Comparison of ENCODE assay signal across 32 cellular contexts in genomic region chr1:165902565-165902964, GRCh38.
"Had no signal": no experiment of that assay in that cellular context is flagged by ENCODE, and none has a peak within 500 bp of the region (broad histone marks: within the 10 kb centered on the region; RNA-seq: fewer than 3 reads in every experiment).

No MANE protein-coding gene starts in this region.

- DNase-seq: activated CD4-positive, alpha-beta T cell treated with anti-CD3 and anti-CD28 coated beads, Interleukin-2, amount 10 ng/mL, durations not matched to agents 24 days and 14 days; activated CD4-positive, alpha-beta T cell treated with anti-CD3 and anti-CD28 coated beads, Interleukin-2, amount 50 U/mL, for 4 hours; activated CD8-positive, alpha-beta T cell treated with anti-CD3 and anti-CD28 coated beads for 36 hours; activated effector memory CD4-positive, alpha-beta T cell treated with anti-CD3 and anti-CD28 coated beads, Interleukin-2, amount 50 U/mL, for 16 hours; activated naive CD4-positive, alpha-beta T cell treated with Interleukin-2 at 50 U/mL for 16 hours; activated naive CD8-positive, alpha-beta T cell treated with anti-CD3 and anti-CD28 coated beads, Interleukin-2, amount 10 ng/mL, durations not matched to agents 7 days and 5 days; activated T-cell treated with anti-CD3 and anti-CD28 coated beads, Interleukin-2, amount 50 U/mL, for 1 hour; activated T-cell treated with anti-CD3 and anti-CD28 coated beads, Interleukin-2, amount 50 U/mL, for 72 hours; amygdala; Karpas-422; KBM-7; NCI-H1105; NCI-H1417 treated with DMSO at 0.1 percent for 48 hours; NCI-H1694; NCI-H1930; NCI-H2081 treated with DMSO at 0.1 percent for 48 hours; NCI-H226; NCI-H446 treated with DMSO at 0.1 percent for 48 hours; NCI-H524; NCI-H69; NCI-H82; NK-92 treated with Interleukin-12 subunit alpha and Interleukin-12 subunit beta, amount 100 ng/mL, for 24 hours; PC-9; SHP77 treated with DMSO at 0.1 percent for 48 hours; SK-N-SH had no signal

- H3K4me3 ChIP-seq: ascending aorta, PC-9, SJSA1 had no signal

- H3K9me3 Mint-ChIP-seq: activated CD4-positive, alpha-beta T cell treated with anti-CD3 and anti-CD28 coated beads, Interleukin-2, amount 10 ng/mL, durations not matched to agents 24 days and 14 days; activated CD8-positive, alpha-beta T cell treated with anti-CD3 and anti-CD28 coated beads for 36 hours; activated naive CD4-positive, alpha-beta T cell treated with anti-CD3 and anti-CD28 coated beads, Interleukin-2, amount 50 U/mL, for 24 hours; activated naive CD8-positive, alpha-beta T cell treated with anti-CD3 and anti-CD28 coated beads, Interleukin-2, amount 10 ng/mL, durations not matched to agents 7 days and 5 days; activated T-cell treated with anti-CD3 and anti-CD28 coated beads, Interleukin-2, amount 50 U/mL, for 72 hours; activated T-helper 17 cell treated with anti-CD3 and anti-CD28 coated beads, Interleukin-2, amount 50 U/mL, for 72 hours; IgD-negative memory B cell; T-helper 1 cell treated with Interleukin-12 subunit alpha and Interleukin-12 subunit beta and Interleukin-4 antibody, amounts not matched to agents 30 μg/mL and 1 μg/mL, for 36 hours; T-helper 2 cell treated with Interferon-gamma antibody and Interleukin-4, amounts not matched to agents 5 μg/mL and 100 μg/mL, for 36 hours had no signal

- H3K4me3 Mint-ChIP-seq: activated CD4-positive, alpha-beta T cell treated with anti-CD3 and anti-CD28 coated beads, Interleukin-2, amount 10 ng/mL, durations not matched to agents 24 days and 14 days; activated CD8-positive, alpha-beta T cell treated with anti-CD3 and anti-CD28 coated beads for 36 hours; activated naive CD4-positive, alpha-beta T cell treated with anti-CD3 and anti-CD28 coated beads, Interleukin-2, amount 50 U/mL, for 24 hours; activated naive CD8-positive, alpha-beta T cell treated with anti-CD3 and anti-CD28 coated beads, Interleukin-2, amount 10 ng/mL, durations not matched to agents 7 days and 5 days; activated T-cell treated with anti-CD3 and anti-CD28 coated beads, Interleukin-2, amount 50 U/mL, for 72 hours; activated T-helper 17 cell treated with anti-CD3 and anti-CD28 coated beads, Interleukin-2, amount 50 U/mL, for 72 hours; IgD-negative memory B cell; T-helper 1 cell treated with Interleukin-12 subunit alpha and Interleukin-12 subunit beta and Interleukin-4 antibody, amounts not matched to agents 30 μg/mL and 1 μg/mL, for 36 hours; T-helper 2 cell treated with Interferon-gamma antibody and Interleukin-4, amounts not matched to agents 5 μg/mL and 100 μg/mL, for 36 hours had no signal

- H2AFZ ChIP-seq: PC-9 had no signal

- ATAC-seq: activated CD8-positive, alpha-beta T cell treated with anti-CD3 and anti-CD28 coated beads for 36 hours; activated T-cell treated with anti-CD3 and anti-CD28 coated beads, Interleukin-2, amount 50 U/mL, for 72 hours; activated T-helper 17 cell treated with anti-CD3 and anti-CD28 coated beads, Interleukin-2, amount 50 U/mL, for 72 hours had no signal

- H3K4me1 Mint-ChIP-seq: activated naive CD4-positive, alpha-beta T cell treated with anti-CD3 and anti-CD28 coated beads, Interleukin-2, amount 50 U/mL, for 24 hours; activated T-helper 17 cell treated with anti-CD3 and anti-CD28 coated beads, Interleukin-2, amount 50 U/mL, for 72 hours had no signal

- H3K9me3 ChIP-seq: ascending aorta, SJSA1, SK-N-SH had no signal

- H3K27ac ChIP-seq: ascending aorta, PC-9, SJSA1 had no signal

- H3K4me2 ChIP-seq: PC-9, SK-N-SH had no signal

- H3K27ac Mint-ChIP-seq: activated CD4-positive, alpha-beta T cell treated with anti-CD3 and anti-CD28 coated beads, Interleukin-2, amount 10 ng/mL, durations not matched to agents 24 days and 14 days; activated CD8-positive, alpha-beta T cell treated with anti-CD3 and anti-CD28 coated beads for 36 hours; activated naive CD4-positive, alpha-beta T cell treated with anti-CD3 and anti-CD28 coated beads, Interleukin-2, amount 50 U/mL, for 24 hours; activated naive CD8-positive, alpha-beta T cell treated with anti-CD3 and anti-CD28 coated beads, Interleukin-2, amount 10 ng/mL, durations not matched to agents 7 days and 5 days; activated T-cell treated with anti-CD3 and anti-CD28 coated beads, Interleukin-2, amount 50 U/mL, for 72 hours; activated T-helper 17 cell treated with anti-CD3 and anti-CD28 coated beads, Interleukin-2, amount 50 U/mL, for 72 hours; IgD-negative memory B cell; T-helper 1 cell treated with Interleukin-12 subunit alpha and Interleukin-12 subunit beta and Interleukin-4 antibody, amounts not matched to agents 30 μg/mL and 1 μg/mL, for 36 hours; T-helper 2 cell treated with Interferon-gamma antibody and Interleukin-4, amounts not matched to agents 5 μg/mL and 100 μg/mL, for 36 hours had no signal

- H3K9ac ChIP-seq: SK-N-SH had no signal

- H3K27me3 ChIP-seq: ascending aorta, SJSA1 had no signal
